ENCODE assay signal across 12 cellular contexts in the genomic region with DNA sequence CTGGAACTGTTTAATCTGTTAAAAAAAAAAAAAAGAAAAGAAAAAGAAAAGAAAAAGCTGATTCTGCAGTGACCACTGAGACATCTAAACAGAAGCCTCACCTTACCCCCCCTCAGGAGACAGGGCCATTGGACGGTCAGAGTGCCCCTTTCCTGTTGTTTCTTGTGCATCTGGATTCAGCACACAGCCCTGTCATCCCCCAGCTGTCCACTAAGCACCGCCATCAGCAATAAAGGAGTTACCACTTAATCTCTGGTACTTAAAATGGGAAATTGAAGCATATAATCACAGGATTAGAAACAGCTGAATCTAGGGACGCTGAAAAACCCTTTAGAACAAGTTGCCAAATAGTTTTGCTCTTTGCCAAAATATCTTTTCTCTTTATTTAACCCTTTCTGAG.
A peak's percentile ranks its signal among the peaks of the same experiment; 100 is the strongest.
DNase-seq lines count a peak whose midpoint lies in the region; ATAC-seq, FAIRE-seq and TF ChIP-seq lines count a peak whose summit lies in the region.
"Had no signal": no experiment of that assay in that cellular context is flagged by ENCODE, and none has a peak within 500 bp of the region (broad histone marks: within the 10 kb centered on the region; RNA-seq: fewer than 3 reads in every experiment).

No MANE protein-coding gene starts in this region.

- no peaks in the 10 kb centered on the region for H3K36me3 ChIP-seq in bronchial epithelial cell (ENCODE audit: control insufficient read depth, insufficient read depth, low read length)
- H3K36me3 ChIP-seq: neutrophil had no signal

- H3K27me3 ChIP-seq in bronchial epithelial cell (ENCODE audit: control insufficient read depth, insufficient read depth, low read length), result no peaks in the 10 kb centered on the region
- H3K27me3 ChIP-seq: neutrophil had no signal

- no peak for FAIRE-seq in bronchial epithelial cell (lab: Jason Lieb, UNC)

- no peak overlapping the region for H3K4me3 Mint-ChIP-seq in nephron progenitor cell
- H3K4me3 Mint-ChIP-seq: activated naive CD4-positive, alpha-beta T cell treated with anti-CD3 and anti-CD28 coated beads, Interleukin-2, amount 10 ng/mL, durations not matched to agents 7 days and 5 days had no signal

- H3K27me3 Mint-ChIP-seq in nephron progenitor cell (ENCODE audit: low read depth, poor library complexity), result peaks cover 38% of the 10 kb centered on the region

- DNase-seq in NCI-H1694 treated with DMSO at 0.1 percent for 48 hours (lab: John Stamatoyannopoulos, UW) (peak; percentile 9), NCI-H1694 (lab: John Stamatoyannopoulos, UW) (no peak), NCI-H524 treated with DMSO at 0.1 percent for 48 hours (lab: John Stamatoyannopoulos, UW) (peak; percentile 87), bronchial epithelial cell (ENCODE audit: low read depth) (no peak), nephron progenitor cell (no peak), ACHN (no peak)
- DNase-seq: activated naive CD4-positive, alpha-beta T cell treated with anti-CD3 and anti-CD28 coated beads, Interleukin-2, amount 10 ng/mL, durations not matched to agents 7 days and 5 days; foreskin melanocyte; NCI-H1105 treated with DMSO at 0.1 percent for 48 hours had no signal

- ATAC-seq in GM18909 (IDR thresholded peaks at IDR 0.05; ENCODE audit: poor library complexity, unreplicated experiment) (no peak), HG02798 (IDR thresholded peaks at IDR 0.05; ENCODE audit: poor library complexity, unreplicated experiment) (no peak)

- no peaks in the 10 kb centered on the region for H3K36me3 Mint-ChIP-seq in nephron progenitor cell (ENCODE audit: low read depth)
- H3K36me3 Mint-ChIP-seq: activated naive CD4-positive, alpha-beta T cell treated with anti-CD3 and anti-CD28 coated beads, Interleukin-2, amount 10 ng/mL, durations not matched to agents 7 days and 5 days had no signal

- H3K27ac Mint-ChIP-seq in nephron progenitor cell, result no peak overlapping the region
- H3K27ac Mint-ChIP-seq: activated naive CD4-positive, alpha-beta T cell treated with anti-CD3 and anti-CD28 coated beads, Interleukin-2, amount 10 ng/mL, durations not matched to agents 7 days and 5 days had no signal

- no peak overlapping the region for H3K4me3 ChIP-seq in bronchial epithelial cell (ENCODE audit: low read depth, low read length)

- TF ChIP-seq CTCF in bronchial epithelial cell (IDR thresholded peaks at IDR 0.05; ENCODE audit: insufficient read depth, low read length, severe bottlenecking) (peak; percentile 26), nephron progenitor cell (IDR thresholded peaks at IDR 0.05) (peak; percentile 21)

- H3K4me1 Mint-ChIP-seq in nephron progenitor cell, result no peaks in the 10 kb centered on the region
- H3K4me1 Mint-ChIP-seq: activated naive CD4-positive, alpha-beta T cell treated with anti-CD3 and anti-CD28 coated beads, Interleukin-2, amount 10 ng/mL, durations not matched to agents 7 days and 5 days had no signal

- no peaks in the 10 kb centered on the region for H3K9me3 Mint-ChIP-seq in nephron progenitor cell
- H3K9me3 Mint-ChIP-seq: activated naive CD4-positive, alpha-beta T cell treated with anti-CD3 and anti-CD28 coated beads, Interleukin-2, amount 10 ng/mL, durations not matched to agents 7 days and 5 days had no signal

- in situ Hi-C loops in ACHN (cut with HindIII; ENCODE audit: low pct_ligation_motif_present, low pct_unique_long_range_greater_than_20kb, low sequenced_read_pairs), result no loop called here

Comparison
In these comparisons a context has a peak if more than half of its experiments do, and no peak if none do; other contexts are left out.
1. DNase-seq: peak in NCI-H1694 treated with DMSO at 0.1 percent for 48 hours (single experiment) and NCI-H524 treated with DMSO at 0.1 percent for 48 hours (single experiment); none in NCI-H1694 (single experiment), bronchial epithelial cell (single experiment), nephron progenitor cell (single experiment) and ACHN (single experiment).